ENCODE assay signal across 9 cellular contexts in the genomic region with DNA sequence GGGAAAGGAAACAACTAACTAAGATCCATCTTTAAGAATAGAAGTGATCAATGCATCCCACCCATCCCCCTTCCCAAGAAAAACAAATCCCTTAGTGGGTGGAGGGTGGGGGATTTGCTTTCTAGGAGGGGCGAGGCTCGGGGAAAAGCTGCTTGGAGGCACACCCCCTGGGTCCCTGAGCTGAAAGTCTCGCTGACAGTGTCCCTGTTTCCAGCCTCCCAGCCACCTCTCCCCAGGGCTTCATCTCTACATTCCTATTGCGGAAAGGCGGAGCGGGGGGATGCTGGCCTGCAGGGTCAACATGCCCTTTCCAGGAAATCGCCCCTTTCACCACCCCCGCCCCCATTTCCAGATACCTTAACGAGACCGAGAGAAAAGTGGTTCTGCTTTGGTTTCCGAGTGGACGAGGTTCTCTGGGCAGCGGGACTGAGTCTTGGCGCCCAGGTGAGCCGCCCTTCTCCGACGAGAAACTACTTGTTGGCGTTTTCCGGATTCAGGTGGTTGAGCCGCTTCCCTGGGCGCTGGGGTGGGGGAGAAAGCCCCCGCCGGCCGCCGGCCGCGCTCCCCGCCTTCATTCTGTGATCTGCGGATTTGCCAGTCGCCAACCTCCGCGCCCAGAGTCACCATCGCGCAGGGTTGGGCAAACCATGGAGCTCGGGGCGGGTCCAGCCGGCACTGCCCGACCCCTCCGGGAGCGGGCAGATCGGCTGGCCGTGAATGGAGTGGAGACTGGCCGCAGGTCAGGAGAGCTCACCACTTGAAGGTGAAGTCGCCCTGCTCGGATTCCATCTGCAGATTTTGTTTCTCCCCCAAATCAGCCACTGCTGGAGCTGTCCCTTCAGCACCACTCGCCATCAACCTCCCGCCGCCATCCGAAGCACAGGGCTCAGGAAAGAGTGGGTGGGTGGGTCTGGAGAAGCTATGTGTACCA.
DNase-seq lines count a peak whose midpoint lies in the region; ATAC-seq and TF ChIP-seq lines count a peak whose summit lies in the region.
"Had no signal": no experiment of that assay in that cellular context is flagged by ENCODE, and none has a peak within 500 bp of the region (broad histone marks: within the 10 kb centered on the region; RNA-seq: fewer than 3 reads in every experiment).

No MANE protein-coding gene starts in this region.

- no peak overlapping the region for H3K4me3 ChIP-seq in RWPE2 (ENCODE audit: severe bottlenecking)
- H3K4me3 ChIP-seq in foreskin fibroblast (ENCODE audit: low read depth in 1 of 2, low read length in 2 of 2): no peak overlapping the region

- no peak overlapping the region for H3K27ac ChIP-seq in RWPE2 (ENCODE audit: poor library complexity, severe bottlenecking)
- H3K27ac ChIP-seq: heart right ventricle had no signal

- DNase-seq in DMS79 treated with DMSO at 0.1 percent for 48 hours (lab: John Stamatoyannopoulos, UW): peak; percentile 20
- DNase-seq in DMS79 (lab: John Stamatoyannopoulos, UW): no peak
- DNase-seq in RWPE2 (ENCODE audit: low spot score): peak; percentile 51
- DNase-seq in foreskin fibroblast: peak; percentile 7 to 57
- peak; percentile 24 to 28 for DNase-seq in stimulated activated CD4-positive, alpha-beta T cell treated with anti-CD3 and anti-CD28 coated beads, Interleukin-2, amount 100 ng/mL, for 24 hours
- DNase-seq: heart right ventricle had no signal

- no peak for TF ChIP-seq CTCF in RWPE2 (IDR thresholded peaks at IDR 0.05; ENCODE audit: poor library complexity, severe bottlenecking)
- no peak for TF ChIP-seq CTCF in foreskin fibroblast (IDR thresholded peaks at IDR 0.05; ENCODE audit: low read depth, low read length)

- H3K9me3 ChIP-seq in RWPE2 (ENCODE audit: severe bottlenecking): no peaks in the 10 kb centered on the region

- peak; percentile 69 for ATAC-seq in RWPE2 (ENCODE audit: low read depth)
- no peak for ATAC-seq in HG02588 (IDR thresholded peaks at IDR 0.05; ENCODE audit: unreplicated experiment)
- ATAC-seq in GM21528 (IDR thresholded peaks at IDR 0.05; ENCODE audit: low FRiP score, unreplicated experiment): no peak
- no peak for ATAC-seq in GM18867 (IDR thresholded peaks at IDR 0.05; ENCODE audit: unreplicated experiment)

- H3K4me1 ChIP-seq in RWPE2 (ENCODE audit: insufficient read depth, poor library complexity, severe bottlenecking): no peaks in the 10 kb centered on the region

- no peaks in the 10 kb centered on the region for H3K36me3 ChIP-seq in RWPE2 (ENCODE audit: low read depth)
- H3K36me3 ChIP-seq: heart right ventricle had no signal

- H3K27me3 ChIP-seq in RWPE2 (ENCODE audit: insufficient read depth, poor library complexity, severe bottlenecking): peaks cover 54% of the 10 kb centered on the region
